Comparison of ENCODE assay signal across 1 cellular context in the genomic region with DNA sequence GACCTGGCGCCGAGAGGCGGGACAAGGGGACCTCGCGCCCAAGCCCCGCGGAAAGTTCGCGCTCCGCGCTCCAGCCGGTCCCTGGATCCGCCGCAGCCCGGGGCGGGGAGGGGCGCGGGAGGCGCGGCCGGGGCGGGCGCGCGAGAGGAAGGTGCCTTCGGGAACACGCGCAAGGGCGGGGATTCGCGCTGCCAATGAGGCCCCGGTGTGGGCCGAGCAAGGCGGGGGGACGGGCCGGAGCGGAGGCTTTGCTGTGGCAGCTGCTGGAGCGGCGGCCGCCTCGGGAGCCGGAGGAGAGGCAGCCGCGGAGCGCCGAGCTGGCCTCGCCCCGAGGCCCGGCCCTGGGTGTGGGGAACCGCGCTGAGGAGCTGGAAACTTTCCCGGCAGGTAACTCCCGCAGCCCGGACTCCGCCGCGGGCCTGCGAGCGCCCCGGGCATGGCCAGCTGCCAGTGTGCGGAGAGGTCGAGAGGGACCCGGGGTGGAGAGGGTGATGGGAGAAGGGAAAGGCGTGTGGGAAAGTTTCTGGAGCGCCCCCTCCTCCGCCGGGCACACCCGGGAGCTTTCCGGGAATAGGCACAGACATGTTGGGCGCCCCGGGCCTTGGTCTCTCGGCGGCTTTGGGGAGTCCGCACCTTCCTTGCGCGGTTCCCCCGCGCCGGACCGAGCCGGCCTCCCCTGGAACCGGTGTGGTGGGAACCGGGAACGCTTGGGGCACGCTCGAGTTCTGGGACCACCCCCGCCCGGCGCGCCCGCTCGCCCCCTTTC.
TF ChIP-seq lines count a peak whose summit lies in the region.

A gene (plus strand): TSS at position 245 of the 766 bp plus-strand sequence. CDS start 97,271 bp downstream, outside the sequence.

TF ChIP-seq in H1, 55 proteins besides CTCF, POLR2A, EP300 and RAD21:
- TF ChIP-seq BRCA1 (IDR thresholded peaks at IDR 0.05; ENCODE audit: low read depth, low read length) (no peak), FOSL1 (IDR thresholded peaks at IDR 0.05; ENCODE audit: insufficient read depth, low read depth, low read length) (no peak), YY1 (IDR thresholded peaks at IDR 0.05; ENCODE audit: low read depth, low read length) (no peak), SP1 (IDR thresholded peaks at IDR 0.05; ENCODE audit: low read depth, low read length) (no peak), BCL11A (IDR thresholded peaks at IDR 0.05; ENCODE audit: low read depth in 2 of 2, low read length in 2 of 2) (no peak), EGR1 (IDR thresholded peaks at IDR 0.05; ENCODE audit: borderline replicate concordance, low read depth, low read length) (no peak), TAF1 (IDR thresholded peaks at IDR 0.05; ENCODE audit: low read depth, low read length) (peak; percentile 49; the same call in 1 of the 2 replicates), CBX5 (IDR thresholded peaks at IDR 0.05; ENCODE audit: low read depth, low read length) (no peak), SIRT6 (IDR thresholded peaks at IDR 0.05; ENCODE audit: low read length) (no peak), ASH2L (IDR thresholded peaks at IDR 0.05; ENCODE audit: low read length) (peak; percentile 72), HDAC6 (IDR thresholded peaks at IDR 0.05; ENCODE audit: low read depth, low read length) (no peak), SP4 (IDR thresholded peaks at IDR 0.05; ENCODE audit: low read length) (no peak), CHD2 (IDR thresholded peaks at IDR 0.05; ENCODE audit: low read length) (peak; percentile 66; the same call in 1 of the 2 replicates), CREB1 (IDR thresholded peaks at IDR 0.05) (no peak), RXRA (IDR thresholded peaks at IDR 0.05; ENCODE audit: insufficient read depth, low read depth, low read length) (no peak), SIX5 (IDR thresholded peaks at IDR 0.05; ENCODE audit: low read depth, low read length) (no peak), EZH2 (IDR thresholded peaks at IDR 0.05; ENCODE audit: low read depth, low read length, severe bottlenecking) (no peak), SP2 (IDR thresholded peaks at IDR 0.05; ENCODE audit: low read length) (no peak), SIN3A (conservative IDR thresholded peaks at IDR 0.05 in 1 of 2, IDR thresholded peaks at IDR 0.05 in 1 of 2; ENCODE audit: low read depth in 1 of 2, low read length in 2 of 2) (no peak), MAFK (IDR thresholded peaks at IDR 0.05; ENCODE audit: low read depth, low read length) (no peak), CHD1 (IDR thresholded peaks at IDR 0.05; ENCODE audit: low read depth, low read length) (no peak; the same call in 1 of the 2 replicates), ZNF274 (IDR thresholded peaks at IDR 0.05; ENCODE audit: borderline replicate concordance, extremely low read depth, low read length) (no peak), SAP30 (IDR thresholded peaks at IDR 0.05; ENCODE audit: insufficient read depth, insufficient replicate concordance, low read length) (no peak), CBX8 (IDR thresholded peaks at IDR 0.05; ENCODE audit: borderline replicate concordance, low read depth, low read length) (no peak), KDM4A (IDR thresholded peaks at IDR 0.05; ENCODE audit: low read depth, low read length, severe bottlenecking) (peak; percentile 91), TEAD4 (IDR thresholded peaks at IDR 0.05; ENCODE audit: low read depth, low read length) (no peak; the same call in 1 of the 2 replicates), PHF8 (conservative IDR thresholded peaks at IDR 0.05; ENCODE audit: low read depth, low read length) (peak; percentile 64), CTBP2 (IDR thresholded peaks at IDR 0.05; ENCODE audit: borderline replicate concordance, insufficient read depth, insufficient read length, low read length) (peak; percentile 17), BACH1 (IDR thresholded peaks at IDR 0.05; ENCODE audit: low read length) (no peak; the same call in 1 of the 2 replicates), JUN (IDR thresholded peaks at IDR 0.05; ENCODE audit: low read depth, low read length) (no peak), RNF2 (IDR thresholded peaks at IDR 0.05; ENCODE audit: borderline replicate concordance, low read depth, low read length, missing control alignments, poor library complexity, severe bottlenecking) (no peak), NRF1 (IDR thresholded peaks at IDR 0.05; ENCODE audit: low read depth, low read length) (no peak), SUZ12 (IDR thresholded peaks at IDR 0.05; ENCODE audit: low read length) (peak; percentile 22; the same call in 1 of the 2 replicates), GTF2F1 (IDR thresholded peaks at IDR 0.05; ENCODE audit: borderline replicate concordance, low read depth, low read length) (no peak), RBBP5 (IDR thresholded peaks at IDR 0.05; ENCODE audit: borderline replicate concordance, low read depth, low read length) (peak; percentile 51; the same call in 1 of the 2 replicates), KDM1A (IDR thresholded peaks at IDR 0.05; ENCODE audit: borderline replicate concordance, low read length) (no peak), KDM5A (IDR thresholded peaks at IDR 0.05; ENCODE audit: low read length) (no peak), TAF7 (optimal IDR thresholded peaks at IDR 0.05; ENCODE audit: borderline replicate concordance, low read depth, low read length) (no peak), POLR2AphosphoS5 (IDR thresholded peaks at IDR 0.05; ENCODE audit: low read depth, low read length) (no peak), TCF12 (IDR thresholded peaks at IDR 0.05; ENCODE audit: low read depth, low read length) (no peak), TBP (IDR thresholded peaks at IDR 0.05; ENCODE audit: low read depth, low read length) (peak; percentile 25; the same call in 1 of the 2 replicates), JUND (IDR thresholded peaks at IDR 0.05; ENCODE audit: low read length) (no peak)
- TF ChIP-seq, protein P1, sequence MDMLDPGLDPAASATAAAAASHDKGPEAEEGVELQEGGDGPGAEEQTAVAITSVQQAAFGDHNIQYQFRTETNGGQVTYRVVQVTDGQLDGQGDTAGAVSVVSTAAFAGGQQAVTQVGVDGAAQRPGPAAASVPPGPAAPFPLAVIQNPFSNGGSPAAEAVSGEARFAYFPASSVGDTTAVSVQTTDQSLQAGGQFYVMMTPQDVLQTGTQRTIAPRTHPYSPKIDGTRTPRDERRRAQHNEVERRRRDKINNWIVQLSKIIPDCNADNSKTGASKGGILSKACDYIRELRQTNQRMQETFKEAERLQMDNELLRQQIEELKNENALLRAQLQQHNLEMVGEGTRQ (IDR thresholded peaks at IDR 0.05; ENCODE audit: low read length), result no peak
- TF ChIP-seq, protein P2, sequence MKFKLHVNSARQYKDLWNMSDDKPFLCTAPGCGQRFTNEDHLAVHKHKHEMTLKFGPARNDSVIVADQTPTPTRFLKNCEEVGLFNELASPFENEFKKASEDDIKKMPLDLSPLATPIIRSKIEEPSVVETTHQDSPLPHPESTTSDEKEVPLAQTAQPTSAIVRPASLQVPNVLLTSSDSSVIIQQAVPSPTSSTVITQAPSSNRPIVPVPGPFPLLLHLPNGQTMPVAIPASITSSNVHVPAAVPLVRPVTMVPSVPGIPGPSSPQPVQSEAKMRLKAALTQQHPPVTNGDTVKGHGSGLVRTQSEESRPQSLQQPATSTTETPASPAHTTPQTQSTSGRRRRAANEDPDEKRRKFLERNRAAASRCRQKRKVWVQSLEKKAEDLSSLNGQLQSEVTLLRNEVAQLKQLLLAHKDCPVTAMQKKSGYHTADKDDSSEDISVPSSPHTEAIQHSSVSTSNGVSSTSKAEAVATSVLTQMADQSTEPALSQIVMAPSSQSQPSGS (IDR thresholded peaks at IDR 0.05; ENCODE audit: low read length), result no peak
- TF ChIP-seq, protein P3, sequence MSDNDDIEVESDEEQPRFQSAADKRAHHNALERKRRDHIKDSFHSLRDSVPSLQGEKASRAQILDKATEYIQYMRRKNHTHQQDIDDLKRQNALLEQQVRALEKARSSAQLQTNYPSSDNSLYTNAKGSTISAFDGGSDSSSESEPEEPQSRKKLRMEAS (IDR thresholded peaks at IDR 0.05), result no peak; the same call in 1 of the 2 replicates
- TF ChIP-seq, protein P4, sequence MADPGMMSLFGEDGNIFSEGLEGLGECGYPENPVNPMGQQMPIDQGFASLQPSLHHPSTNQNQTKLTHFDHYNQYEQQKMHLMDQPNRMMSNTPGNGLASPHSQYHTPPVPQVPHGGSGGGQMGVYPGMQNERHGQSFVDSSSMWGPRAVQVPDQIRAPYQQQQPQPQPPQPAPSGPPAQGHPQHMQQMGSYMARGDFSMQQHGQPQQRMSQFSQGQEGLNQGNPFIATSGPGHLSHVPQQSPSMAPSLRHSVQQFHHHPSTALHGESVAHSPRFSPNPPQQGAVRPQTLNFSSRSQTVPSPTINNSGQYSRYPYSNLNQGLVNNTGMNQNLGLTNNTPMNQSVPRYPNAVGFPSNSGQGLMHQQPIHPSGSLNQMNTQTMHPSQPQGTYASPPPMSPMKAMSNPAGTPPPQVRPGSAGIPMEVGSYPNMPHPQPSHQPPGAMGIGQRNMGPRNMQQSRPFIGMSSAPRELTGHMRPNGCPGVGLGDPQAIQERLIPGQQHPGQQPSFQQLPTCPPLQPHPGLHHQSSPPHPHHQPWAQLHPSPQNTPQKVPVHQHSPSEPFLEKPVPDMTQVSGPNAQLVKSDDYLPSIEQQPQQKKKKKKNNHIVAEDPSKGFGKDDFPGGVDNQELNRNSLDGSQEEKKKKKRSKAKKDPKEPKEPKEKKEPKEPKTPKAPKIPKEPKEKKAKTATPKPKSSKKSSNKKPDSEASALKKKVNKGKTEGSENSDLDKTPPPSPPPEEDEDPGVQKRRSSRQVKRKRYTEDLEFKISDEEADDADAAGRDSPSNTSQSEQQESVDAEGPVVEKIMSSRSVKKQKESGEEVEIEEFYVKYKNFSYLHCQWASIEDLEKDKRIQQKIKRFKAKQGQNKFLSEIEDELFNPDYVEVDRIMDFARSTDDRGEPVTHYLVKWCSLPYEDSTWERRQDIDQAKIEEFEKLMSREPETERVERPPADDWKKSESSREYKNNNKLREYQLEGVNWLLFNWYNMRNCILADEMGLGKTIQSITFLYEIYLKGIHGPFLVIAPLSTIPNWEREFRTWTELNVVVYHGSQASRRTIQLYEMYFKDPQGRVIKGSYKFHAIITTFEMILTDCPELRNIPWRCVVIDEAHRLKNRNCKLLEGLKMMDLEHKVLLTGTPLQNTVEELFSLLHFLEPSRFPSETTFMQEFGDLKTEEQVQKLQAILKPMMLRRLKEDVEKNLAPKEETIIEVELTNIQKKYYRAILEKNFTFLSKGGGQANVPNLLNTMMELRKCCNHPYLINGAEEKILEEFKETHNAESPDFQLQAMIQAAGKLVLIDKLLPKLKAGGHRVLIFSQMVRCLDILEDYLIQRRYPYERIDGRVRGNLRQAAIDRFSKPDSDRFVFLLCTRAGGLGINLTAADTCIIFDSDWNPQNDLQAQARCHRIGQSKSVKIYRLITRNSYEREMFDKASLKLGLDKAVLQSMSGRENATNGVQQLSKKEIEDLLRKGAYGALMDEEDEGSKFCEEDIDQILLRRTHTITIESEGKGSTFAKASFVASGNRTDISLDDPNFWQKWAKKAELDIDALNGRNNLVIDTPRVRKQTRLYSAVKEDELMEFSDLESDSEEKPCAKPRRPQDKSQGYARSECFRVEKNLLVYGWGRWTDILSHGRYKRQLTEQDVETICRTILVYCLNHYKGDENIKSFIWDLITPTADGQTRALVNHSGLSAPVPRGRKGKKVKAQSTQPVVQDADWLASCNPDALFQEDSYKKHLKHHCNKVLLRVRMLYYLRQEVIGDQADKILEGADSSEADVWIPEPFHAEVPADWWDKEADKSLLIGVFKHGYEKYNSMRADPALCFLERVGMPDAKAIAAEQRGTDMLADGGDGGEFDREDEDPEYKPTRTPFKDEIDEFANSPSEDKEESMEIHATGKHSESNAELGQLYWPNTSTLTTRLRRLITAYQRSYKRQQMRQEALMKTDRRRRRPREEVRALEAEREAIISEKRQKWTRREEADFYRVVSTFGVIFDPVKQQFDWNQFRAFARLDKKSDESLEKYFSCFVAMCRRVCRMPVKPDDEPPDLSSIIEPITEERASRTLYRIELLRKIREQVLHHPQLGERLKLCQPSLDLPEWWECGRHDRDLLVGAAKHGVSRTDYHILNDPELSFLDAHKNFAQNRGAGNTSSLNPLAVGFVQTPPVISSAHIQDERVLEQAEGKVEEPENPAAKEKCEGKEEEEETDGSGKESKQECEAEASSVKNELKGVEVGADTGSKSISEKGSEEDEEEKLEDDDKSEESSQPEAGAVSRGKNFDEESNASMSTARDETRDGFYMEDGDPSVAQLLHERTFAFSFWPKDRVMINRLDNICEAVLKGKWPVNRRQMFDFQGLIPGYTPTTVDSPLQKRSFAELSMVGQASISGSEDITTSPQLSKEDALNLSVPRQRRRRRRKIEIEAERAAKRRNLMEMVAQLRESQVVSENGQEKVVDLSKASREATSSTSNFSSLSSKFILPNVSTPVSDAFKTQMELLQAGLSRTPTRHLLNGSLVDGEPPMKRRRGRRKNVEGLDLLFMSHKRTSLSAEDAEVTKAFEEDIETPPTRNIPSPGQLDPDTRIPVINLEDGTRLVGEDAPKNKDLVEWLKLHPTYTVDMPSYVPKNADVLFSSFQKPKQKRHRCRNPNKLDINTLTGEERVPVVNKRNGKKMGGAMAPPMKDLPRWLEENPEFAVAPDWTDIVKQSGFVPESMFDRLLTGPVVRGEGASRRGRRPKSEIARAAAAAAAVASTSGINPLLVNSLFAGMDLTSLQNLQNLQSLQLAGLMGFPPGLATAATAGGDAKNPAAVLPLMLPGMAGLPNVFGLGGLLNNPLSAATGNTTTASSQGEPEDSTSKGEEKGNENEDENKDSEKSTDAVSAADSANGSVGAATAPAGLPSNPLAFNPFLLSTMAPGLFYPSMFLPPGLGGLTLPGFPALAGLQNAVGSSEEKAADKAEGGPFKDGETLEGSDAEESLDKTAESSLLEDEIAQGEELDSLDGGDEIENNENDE (IDR thresholded peaks at IDR 0.05; ENCODE audit: insufficient replicate concordance, low read length), result no peak
- TF ChIP-seq, protein P5, sequence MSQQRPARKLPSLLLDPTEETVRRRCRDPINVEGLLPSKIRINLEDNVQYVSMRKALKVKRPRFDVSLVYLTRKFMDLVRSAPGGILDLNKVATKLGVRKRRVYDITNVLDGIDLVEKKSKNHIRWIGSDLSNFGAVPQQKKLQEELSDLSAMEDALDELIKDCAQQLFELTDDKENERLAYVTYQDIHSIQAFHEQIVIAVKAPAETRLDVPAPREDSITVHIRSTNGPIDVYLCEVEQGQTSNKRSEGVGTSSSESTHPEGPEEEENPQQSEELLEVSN (IDR thresholded peaks at IDR 0.05), result peak; percentile 62
- TF ChIP-seq, protein P6, sequence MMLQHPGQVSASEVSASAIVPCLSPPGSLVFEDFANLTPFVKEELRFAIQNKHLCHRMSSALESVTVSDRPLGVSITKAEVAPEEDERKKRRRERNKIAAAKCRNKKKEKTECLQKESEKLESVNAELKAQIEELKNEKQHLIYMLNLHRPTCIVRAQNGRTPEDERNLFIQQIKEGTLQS (IDR thresholded peaks at IDR 0.05; ENCODE audit: insufficient read depth, low read depth, low read length), result no peak
TF ChIP-seq in H1: peak in this region for 10.
